In genomic region chr15:59138243-59138642, GRCh38 we compare ENCODE assay signal across 8 cellular contexts. TPM values are rescaled to one million over a fixed set of nuclear protein-coding genes. Genes with fewer than 3 reads are reported as not detected.
DNase-seq lines count a peak whose midpoint lies in the region; ATAC-seq and TF ChIP-seq lines count a peak whose summit lies in the region.

No MANE protein-coding gene starts in this region.

- no peak overlapping the region for H3K27ac Mint-ChIP-seq in activated CD4-positive, alpha-beta memory T cell treated with anti-CD3 and anti-CD28 coated beads, Interleukin-2, amount 10 ng/mL, durations not matched to agents 7 days and 5 days

- H3K9me3 Mint-ChIP-seq in activated CD4-positive, alpha-beta memory T cell treated with anti-CD3 and anti-CD28 coated beads, Interleukin-2, amount 10 ng/mL, durations not matched to agents 7 days and 5 days: no peaks in the 10 kb centered on the region

- no peaks in the 10 kb centered on the region for H4K20me1 ChIP-seq in osteoblast (ENCODE audit: insufficient read depth, low read length)

- DNase-seq in CD1c-positive myeloid dendritic cell (ENCODE audit: extremely low spot score) (peak; percentile 50), GM20000 (ENCODE audit: low spot score) (peak; percentile 73), NCI-H1105 (lab: John Stamatoyannopoulos, UW) (peak; percentile 39), osteoblast (ENCODE audit: insufficient read length, low spot score, missing footprints) (peak; percentile 94), NCI-H2196 treated with DMSO at 0.1 percent for 48 hours (lab: John Stamatoyannopoulos, UW; ENCODE audit: unreplicated experiment) (no peak), cortex of kidney (lab: John Stamatoyannopoulos, UW) (no peak)
- DNase-seq in activated CD4-positive, alpha-beta memory T cell treated with anti-CD3 and anti-CD28 coated beads, Interleukin-2, amount 10 ng/mL, durations not matched to agents 7 days and 5 days: peak; percentile 72

- no peak overlapping the region for H3K27ac ChIP-seq in osteoblast (ENCODE audit: low read depth, low read length)

- H3K4me2 ChIP-seq in osteoblast (ENCODE audit: insufficient read depth, low read length): no peak overlapping the region

- peaks cover 45% of the 10 kb centered on the region for H3K4me1 Mint-ChIP-seq in activated CD4-positive, alpha-beta memory T cell treated with anti-CD3 and anti-CD28 coated beads, Interleukin-2, amount 10 ng/mL, durations not matched to agents 7 days and 5 days

- no peak overlapping the region for H2AFZ ChIP-seq in osteoblast (ENCODE audit: low read length)

- H3K4me3 Mint-ChIP-seq in activated CD4-positive, alpha-beta memory T cell treated with anti-CD3 and anti-CD28 coated beads, Interleukin-2, amount 10 ng/mL, durations not matched to agents 7 days and 5 days: no peak overlapping the region

- TF ChIP-seq CTCF in GM20000 (IDR thresholded peaks at IDR 0.05; ENCODE audit: extremely low read depth, missing control alignments) (peak; percentile 58), osteoblast (IDR thresholded peaks at IDR 0.05; ENCODE audit: extremely low read depth, low read depth, low read length) (peak; percentile 68)

- CTCF ChIA-PET in activated CD4-positive, alpha-beta memory T cell treated with anti-CD3 and anti-CD28 coated beads, Interleukin-2, amount 10 ng/mL, durations not matched to agents 7 days and 5 days (lab: Charles Lee): interaction anchor here (0.7 to 2.3 kb wide), 16 partner anchors 27 to 910 kb away, joined by 3 to 27 read pairs (median 4); no protein-coding TSS in a partner anchor

- H3K9me3 ChIP-seq in osteoblast (ENCODE audit: low read depth, low read length): no peaks in the 10 kb centered on the region

- H3K36me3 ChIP-seq in osteoblast (ENCODE audit: insufficient read depth, low read length): peaks cover 80% of the 10 kb centered on the region

- peaks cover 72% of the 10 kb centered on the region for H3K36me3 Mint-ChIP-seq in activated CD4-positive, alpha-beta memory T cell treated with anti-CD3 and anti-CD28 coated beads, Interleukin-2, amount 10 ng/mL, durations not matched to agents 7 days and 5 days (ENCODE audit: low read depth)

- H3K27me3 ChIP-seq in osteoblast (ENCODE audit: insufficient read depth, low read length): no peaks in the 10 kb centered on the region

- peak; percentile 41 for ATAC-seq in esophagus mucosa

- no peak overlapping the region for H3K4me3 ChIP-seq in osteoblast (ENCODE audit: insufficient read depth, low read length)

- no peaks in the 10 kb centered on the region for H3K27me3 Mint-ChIP-seq in activated CD4-positive, alpha-beta memory T cell treated with anti-CD3 and anti-CD28 coated beads, Interleukin-2, amount 10 ng/mL, durations not matched to agents 7 days and 5 days

- POLR2A ChIA-PET in activated CD4-positive, alpha-beta memory T cell treated with anti-CD3 and anti-CD28 coated beads, Interleukin-2, amount 10 ng/mL, durations not matched to agents 7 days and 5 days (lab: Charles Lee): interaction anchor here (1.2 kb wide), 1 partner anchor 158 kb away, joined by 7 read pairs; no protein-coding TSS in a partner anchor

- no peaks in the 10 kb centered on the region for H3K4me1 ChIP-seq in osteoblast (ENCODE audit: insufficient read depth, low read length)

- peaks cover 7% of the 10 kb centered on the region for H3K79me2 ChIP-seq in osteoblast (ENCODE audit: insufficient read depth, low read length)

RNA-seq across cellular contexts. Expression of gene CCNB2, which starts 33.3 kb away (rescaled TPM):
- total RNA-seq in activated CD4-positive, alpha-beta memory T cell treated with anti-CD3 and anti-CD28 coated beads, Interleukin-2, amount 10 ng/mL, durations not matched to agents 7 days and 5 days: 10 to 100 TPM; 92.5 to 96.3 TPM
- total RNA-seq in esophagus mucosa: 27.0 TPM
- total RNA-seq in osteoblast: 6.5 and 8.0 TPM in 2 replicates

Comparison
In these comparisons a context has a peak if more than half of its experiments do, and no peak if none do; other contexts are left out.
1. DNase-seq: peak in CD1c-positive myeloid dendritic cell (single experiment), GM20000 (single experiment), NCI-H1105 (single experiment), activated CD4-positive, alpha-beta memory T cell treated with anti-CD3 and anti-CD28 coated beads, Interleukin-2, amount 10 ng/mL, durations not matched to agents 7 days and 5 days (single experiment) and osteoblast (single experiment); none in NCI-H2196 treated with DMSO at 0.1 percent for 48 hours (single experiment) and cortex of kidney (single experiment).